In the genomic region with DNA sequence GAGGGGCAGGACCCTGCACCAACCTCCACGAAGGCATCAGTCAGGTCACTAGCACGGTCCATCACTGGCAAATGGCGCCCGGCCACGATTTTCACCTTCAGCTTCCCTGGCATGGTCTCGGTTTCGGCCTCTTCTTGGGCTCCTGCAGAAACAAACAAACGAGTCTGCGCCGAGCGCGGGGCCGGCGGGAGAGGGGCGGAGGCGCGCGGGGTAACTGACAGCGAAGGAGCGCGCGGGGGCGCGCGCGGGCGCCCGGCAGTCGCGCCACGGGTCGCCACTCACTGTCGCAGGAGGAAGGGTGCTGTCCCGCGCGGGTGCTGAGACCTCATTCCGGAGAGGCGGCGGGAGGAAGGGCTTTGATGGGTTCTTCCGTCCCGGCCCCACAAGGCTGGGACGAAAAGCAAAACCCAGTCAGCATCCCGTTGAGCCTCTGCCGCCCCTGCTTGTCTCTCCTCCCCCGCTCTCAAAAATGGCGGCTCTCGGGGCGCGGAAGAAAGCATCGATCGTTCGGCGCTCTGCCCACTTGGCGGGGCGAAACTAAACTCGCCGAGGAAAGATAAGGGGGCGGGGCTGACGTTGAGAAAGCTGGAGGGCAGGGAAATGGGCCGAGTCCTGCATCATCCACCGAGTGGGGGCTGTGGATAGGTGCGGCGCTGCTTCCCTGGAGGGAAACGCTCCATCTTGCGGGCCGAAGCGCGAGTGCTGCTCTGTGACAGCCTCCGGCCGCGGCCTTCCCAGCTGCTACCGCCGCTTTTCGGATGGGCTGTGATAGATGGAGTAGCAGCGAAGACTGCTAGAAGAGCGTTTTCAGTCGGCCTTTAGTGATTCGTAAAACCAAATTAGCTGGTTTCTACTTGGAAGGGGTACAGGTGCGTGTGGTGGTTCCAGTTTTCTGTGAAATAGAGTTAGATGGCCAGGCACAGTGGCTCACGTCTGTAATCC, we compare ENCODE assay signal across 8 cellular contexts. TPM values are rescaled to one million over a fixed set of nuclear protein-coding genes. Genes with fewer than 3 reads are reported as not detected.
DNase-seq lines count a peak whose midpoint lies in the region; ATAC-seq and TF ChIP-seq lines count a peak whose summit lies in the region.

A gene with protein sequence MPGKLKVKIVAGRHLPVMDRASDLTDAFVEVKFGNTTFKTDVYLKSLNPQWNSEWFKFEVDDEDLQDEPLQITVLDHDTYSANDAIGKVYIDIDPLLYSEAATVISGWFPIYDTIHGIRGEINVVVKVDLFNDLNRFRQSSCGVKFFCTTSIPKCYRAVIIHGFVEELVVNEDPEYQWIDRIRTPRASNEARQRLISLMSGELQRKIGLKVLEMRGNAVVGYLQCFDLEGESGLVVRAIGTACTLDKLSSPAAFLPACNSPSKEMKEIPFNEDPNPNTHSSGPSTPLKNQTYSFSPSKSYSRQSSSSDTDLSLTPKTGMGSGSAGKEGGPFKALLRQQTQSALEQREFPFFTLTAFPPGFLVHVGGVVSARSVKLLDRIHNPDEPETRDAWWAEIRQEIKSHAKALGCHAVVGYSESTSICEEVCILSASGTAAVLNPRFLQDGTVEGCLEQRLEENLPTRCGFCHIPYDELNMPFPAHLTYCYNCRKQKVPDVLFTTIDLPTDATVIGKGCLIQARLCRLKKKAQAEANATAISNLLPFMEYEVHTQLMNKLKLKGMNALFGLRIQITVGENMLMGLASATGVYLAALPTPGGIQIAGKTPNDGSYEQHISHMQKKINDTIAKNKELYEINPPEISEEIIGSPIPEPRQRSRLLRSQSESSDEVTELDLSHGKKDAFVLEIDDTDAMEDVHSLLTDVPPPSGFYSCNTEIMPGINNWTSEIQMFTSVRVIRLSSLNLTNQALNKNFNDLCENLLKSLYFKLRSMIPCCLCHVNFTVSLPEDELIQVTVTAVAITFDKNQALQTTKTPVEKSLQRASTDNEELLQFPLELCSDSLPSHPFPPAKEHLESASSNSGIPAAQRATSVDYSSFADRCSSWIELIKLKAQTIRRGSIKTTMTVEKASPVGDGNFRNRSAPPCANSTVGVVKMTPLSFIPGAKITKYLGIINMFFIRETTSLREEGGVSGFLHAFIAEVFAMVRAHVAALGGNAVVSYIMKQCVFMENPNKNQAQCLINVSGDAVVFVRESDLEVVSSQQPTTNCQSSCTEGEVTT (minus strand): TSS at position 505 of the 942 bp plus-strand sequence. CDS start 392 bp downstream, at position 113.

- peak within 1 kb of the TSS; percentile 90 for H3K4me3 Mint-ChIP-seq in activated naive CD8-positive, alpha-beta T cell treated with anti-CD3 and anti-CD28 coated beads, Interleukin-2, amount 50 U/mL, for 24 hours

- H3K9ac ChIP-seq in trophoblast cell (ENCODE audit: low read length): peak within 1 kb of the TSS; percentile 91

- H3K4me1 ChIP-seq in cardiac muscle cell (ENCODE audit: low read depth) (peaks cover 3% of the 10 kb centered on the region), trophoblast cell (ENCODE audit: control insufficient read depth in 1 of 2, insufficient read depth in 2 of 2, low read length in 2 of 2) (peaks cover 4 to 5% of the 10 kb centered on the region in 2 experiments), transverse colon (peaks cover 10 to 27% (median 18%) of the 10 kb centered on the region in 4 donors)

- H2BK120ac ChIP-seq in trophoblast cell (ENCODE audit: insufficient read depth, low read length, poor library complexity): peak within 1 kb of the TSS; percentile 69

- peak; percentile 84 for ATAC-seq in HG02642 (IDR thresholded peaks at IDR 0.05; ENCODE audit: poor library complexity, unreplicated experiment)
- ATAC-seq in activated naive CD8-positive, alpha-beta T cell treated with anti-CD3 and anti-CD28 coated beads, Interleukin-2, amount 50 U/mL, for 24 hours: peak; percentile 89

- H2AFZ ChIP-seq in trophoblast cell (ENCODE audit: insufficient read depth, low read length, poor library complexity): peak within 1 kb of the TSS; percentile 74

- H3K4me1 Mint-ChIP-seq in activated naive CD8-positive, alpha-beta T cell treated with anti-CD3 and anti-CD28 coated beads, Interleukin-2, amount 50 U/mL, for 24 hours: peaks cover 39% of the 10 kb centered on the region

- peak within 1 kb of the TSS; percentile 28 for H3K4ac ChIP-seq in trophoblast cell (ENCODE audit: low read depth, low read length)

- peak; percentile 88 for TF ChIP-seq POLR2A in transverse colon (IDR thresholded peaks at IDR 0.05)

- H3K79me1 ChIP-seq in trophoblast cell (ENCODE audit: low read length): peaks cover 4% of the 10 kb centered on the region

- H3K79me2 ChIP-seq in trophoblast cell (ENCODE audit: control insufficient read depth, insufficient read depth, low read length, poor library complexity): peaks cover 3% of the 10 kb centered on the region

- peak within 1 kb of the TSS; percentile 75 for H3K4me2 ChIP-seq in trophoblast cell (ENCODE audit: low read length)

- H4K91ac ChIP-seq in trophoblast cell (ENCODE audit: low read depth, low read length): peak within 1 kb of the TSS; percentile 89

- no peak within 1 kb of the TSS for H2AK5ac ChIP-seq in trophoblast cell (ENCODE audit: low read length)

- peaks cover 14% of the 10 kb centered on the region for H3K36me3 Mint-ChIP-seq in activated naive CD8-positive, alpha-beta T cell treated with anti-CD3 and anti-CD28 coated beads, Interleukin-2, amount 50 U/mL, for 24 hours (ENCODE audit: low read depth)

- WGBS in trophoblast cell (ENCODE audit: extremely low coverage, insufficient coverage, insufficient read length): no CpG with 5 or more reads among the region's 80 CpGs
- 2% methylated on average over 62 of the region's 80 CpGs; no CpG with 5 or more reads in 1 of the 2 donors for WGBS in transverse colon (ENCODE audit: low coverage in 1 of 2), 2 donors

- no peaks in the 10 kb centered on the region for H3K9me3 ChIP-seq in cardiac muscle cell (ENCODE audit: low read depth)
- no peaks in the 10 kb centered on the region for H3K9me3 ChIP-seq in trophoblast cell (ENCODE audit: insufficient read depth, low read depth, low read length)
- no peaks in the 10 kb centered on the region for H3K9me3 ChIP-seq in transverse colon

- H3K27ac Mint-ChIP-seq in activated naive CD8-positive, alpha-beta T cell treated with anti-CD3 and anti-CD28 coated beads, Interleukin-2, amount 50 U/mL, for 24 hours: peak within 1 kb of the TSS; percentile 91

- TF ChIP-seq EP300 in transverse colon (IDR thresholded peaks at IDR 0.05; ENCODE audit: low read depth): no peak

- H3K18ac ChIP-seq in trophoblast cell (ENCODE audit: low read length): peak within 1 kb of the TSS; percentile 77

- peak within 1 kb of the TSS; percentile 77 for H3K14ac ChIP-seq in trophoblast cell (ENCODE audit: low read length)

- H3K36me3 ChIP-seq in cardiac muscle cell (no peaks in the 10 kb centered on the region), trophoblast cell (ENCODE audit: control insufficient read depth in 1 of 2, insufficient read depth in 2 of 2, low read length in 2 of 2) (no peaks in the 10 kb centered on the region), transverse colon (no peaks in the 10 kb centered on the region)

- DNase-seq in NCI-H1105 (lab: John Stamatoyannopoulos, UW) (peak; percentile 99), SW 1271 (lab: John Stamatoyannopoulos, UW) (peak; percentile 98 to 99), cardiac muscle cell (ENCODE audit: low read depth in 1 of 2, low spot score in 1 of 2) (peak; percentile 96 to 99), trophoblast cell (peak; percentile 97 to 99), transverse colon (peak; percentile 98)
- peak; percentile 94 for DNase-seq in activated naive CD8-positive, alpha-beta T cell treated with anti-CD3 and anti-CD28 coated beads, Interleukin-2, amount 50 U/mL, for 24 hours

- TF ChIP-seq CTCF in GM12872 (IDR thresholded peaks at IDR 0.05; ENCODE audit: insufficient read depth, low read depth, low read length) (peak; percentile 35; the same call in 2 of the 3 replicates), cardiac muscle cell (IDR thresholded peaks at IDR 0.05; ENCODE audit: low read depth, low read length) (peak; percentile 33), transverse colon (IDR thresholded peaks at IDR 0.05) (peak; percentile 20 to 51 (median 33))

- no peak within 1 kb of the TSS for H3K23ac ChIP-seq in trophoblast cell (ENCODE audit: low read length)

- H3K4me3 ChIP-seq in cardiac muscle cell (peak within 1 kb of the TSS; percentile 82), trophoblast cell (ENCODE audit: low read depth, low read length) (peak within 1 kb of the TSS; percentile 87), transverse colon (peak within 1 kb of the TSS; percentile 54 to 91 (median 70))

- no peaks in the 10 kb centered on the region for H3K9me3 Mint-ChIP-seq in activated naive CD8-positive, alpha-beta T cell treated with anti-CD3 and anti-CD28 coated beads, Interleukin-2, amount 50 U/mL, for 24 hours

- no peaks in the 10 kb centered on the region for H3K27me3 ChIP-seq in cardiac muscle cell
- H3K27me3 ChIP-seq in trophoblast cell (ENCODE audit: insufficient read depth, low read length): no peaks in the 10 kb centered on the region
- no peaks in the 10 kb centered on the region for H3K27me3 ChIP-seq in transverse colon

- intact Hi-C loops in transverse colon (cut with DNase I; ENCODE audit: low total_unique reads): no loop called here

- peak within 1 kb of the TSS; percentile 71 for H4K12ac ChIP-seq in trophoblast cell (ENCODE audit: low read depth, low read length)

- H3K27ac ChIP-seq in cardiac muscle cell (peak within 1 kb of the TSS; percentile 95), trophoblast cell (ENCODE audit: low read depth, low read length) (peak within 1 kb of the TSS; percentile 80), transverse colon (peak within 1 kb of the TSS; percentile 89 to 99 (median 94))

- peak within 1 kb of the TSS; percentile 91 for H4K8ac ChIP-seq in trophoblast cell (ENCODE audit: low read depth, low read length)

- in situ Hi-C loops in transverse colon (cut with MboI; ENCODE audit: low pct_ligation_motif_present in 1 of 4, low pct_unique_long_range_greater_than_20kb in 1 of 4, low sequenced_read_pairs in 3 of 4): loop anchor here (5.0 to 10.0 kb wide), 2 partner anchors 80 to 83 kb away; a partner anchor contains a TSS

- H2BK12ac ChIP-seq in trophoblast cell (ENCODE audit: low read length): no peak within 1 kb of the TSS

- peak within 1 kb of the TSS; percentile 74 for H2BK5ac ChIP-seq in trophoblast cell (ENCODE audit: low read depth, low read length, poor library complexity)

- peaks cover 2% of the 10 kb centered on the region for H3K27me3 Mint-ChIP-seq in activated naive CD8-positive, alpha-beta T cell treated with anti-CD3 and anti-CD28 coated beads, Interleukin-2, amount 50 U/mL, for 24 hours

RNA-seq across cellular contexts. Expression of the gene that starts here (rescaled TPM):
- 8.3 and 22.2 TPM in 2 replicates for total RNA-seq in cardiac muscle cell
- polyA plus RNA-seq in cardiac muscle cell: 16.5 and 25.6 TPM in 2 replicates
- 7.9 and 10.3 TPM in 2 replicates for polyA plus RNA-seq in trophoblast cell (2013)
- total RNA-seq in transverse colon: 100 to 1,000 TPM in 1 of 4 donors, 10 to 100 TPM in 3; 47.9 to 123 (median 63.6) TPM

Comparison
In these comparisons a context has a peak if more than half of its experiments do, and no peak if none do; other contexts are left out.
1. Peak in every context shown above with its lines: DNase-seq, ATAC-seq, H3K4me3 ChIP-seq and H3K27ac ChIP-seq.